ENCODE assay signal across 14 cellular contexts in genomic region chr14:74838141-74838540, GRCh38. TPM values are rescaled to one million over a fixed set of nuclear protein-coding genes. Genes with fewer than 3 reads are reported as not detected.
A peak's percentile ranks its signal among the peaks of the same experiment; 100 is the strongest.
DNase-seq lines count a peak whose midpoint lies in the region; FAIRE-seq and TF ChIP-seq lines count a peak whose summit lies in the region.
"Had no signal": no experiment of that assay in that cellular context is flagged by ENCODE, and none has a peak within 500 bp of the region (broad histone marks: within the 10 kb centered on the region; RNA-seq: fewer than 3 reads in every experiment).

No MANE protein-coding gene starts in this region.

- H3K4me3 ChIP-seq in CD4-positive, alpha-beta memory T cell (ENCODE audit: low read length in 2 of 2), result no peak overlapping the region
- peak overlapping the region in 1 of 4 donors; percentile 8 for H3K4me3 ChIP-seq in sigmoid colon
- H3K4me3 ChIP-seq: tibial artery had no signal

- TF ChIP-seq CTCF in sigmoid colon (IDR thresholded peaks at IDR 0.05), result no peak

- peak overlapping the region; percentile 76 to 91 (median 84) for H3K4me3 Mint-ChIP-seq in CD4-positive, alpha-beta memory T cell

- H3K36me3 Mint-ChIP-seq in CD4-positive, alpha-beta memory T cell, result peaks cover 0 to 15% of the 10 kb centered on the region in 2 donors

- POLR2A ChIA-PET in CD4-positive, alpha-beta memory T cell (lab: Charles Lee; ENCODE audit: partially characterized antibody), result interaction anchor here (1.0 to 3.0 kb wide), 7 partner anchors 8 to 220 kb away, joined by 4 to 16 read pairs (median 5); partner anchors contain the start of genes DLST, PROX2 and YLPM1

- no peaks in the 10 kb centered on the region for H3K36me3 ChIP-seq in CD4-positive, alpha-beta memory T cell (ENCODE audit: insufficient read depth, low read length)
- H3K36me3 ChIP-seq in KOPT-K1 (ENCODE audit: insufficient read depth, low read length) (peaks cover 57% of the 10 kb centered on the region), sigmoid colon (peaks cover 0 to 27% (median 7%) of the 10 kb centered on the region in 4 donors)

- peak; percentile 45 for FAIRE-seq in colon (lab: Jason Lieb, UNC)

- WGBS in sigmoid colon, 2 donors, result 25 to 70% methylated on average over 2 of the region's 2 CpGs

- H3K27ac ChIP-seq in CD4-positive, alpha-beta memory T cell (ENCODE audit: low read depth, low read length), result peak overlapping the region; percentile 65
- H3K27ac ChIP-seq in KOPT-K1 (ENCODE audit: low read depth, low read length, poor library complexity, severe bottlenecking), result peak overlapping the region; percentile 40
- peak overlapping the region in 3 of 4 donors; percentile 23 to 45 (median 25) for H3K27ac ChIP-seq in sigmoid colon
- H3K27ac ChIP-seq: parathyroid adenoma, tibial artery had no signal

- CTCF ChIA-PET in CD4-positive, alpha-beta memory T cell (lab: Charles Lee; ENCODE audit: partially characterized antibody), result interaction anchor here (1.4 to 5.2 kb wide), 3 partner anchors 22 to 67 kb away, joined by 3 to 39 read pairs (median 13); no protein-coding TSS in a partner anchor

- H3K4me1 ChIP-seq in CD4-positive, alpha-beta memory T cell (ENCODE audit: insufficient read depth, low read length), result peaks cover 82% of the 10 kb centered on the region
- no peaks in the 10 kb centered on the region for H3K4me1 ChIP-seq in sigmoid colon
- H3K4me1 ChIP-seq: parathyroid adenoma, tibial artery had no signal

- peak overlapping the region; percentile 89 to 99 (median 97) for H3K27ac Mint-ChIP-seq in CD4-positive, alpha-beta memory T cell

- intact Hi-C loops in CD4-positive, alpha-beta memory T cell (cut with micrococcal nuclease), result loop anchor here (2.0 kb wide), 1 partner anchor 75 kb away; the partner anchor contains the start of gene YLPM1
- intact Hi-C loops in sigmoid colon (cut with DNase I), result no loop called here

- TF ChIP-seq EP300 in sigmoid colon (IDR thresholded peaks at IDR 0.05), result no peak

- H3K9me3 Mint-ChIP-seq in CD4-positive, alpha-beta memory T cell, result no peaks in the 10 kb centered on the region

- no peak for TF ChIP-seq POLR2A in sigmoid colon (IDR thresholded peaks at IDR 0.05)

- H3K9me3 ChIP-seq in CD4-positive, alpha-beta memory T cell (ENCODE audit: control insufficient read depth in 1 of 2, low read length in 2 of 2), result no peaks in the 10 kb centered on the region
- H3K9me3 ChIP-seq in KOPT-K1 (ENCODE audit: insufficient read depth, low read length, poor library complexity, severe bottlenecking), result no peaks in the 10 kb centered on the region
- H3K9me3 ChIP-seq in sigmoid colon, result no peaks in the 10 kb centered on the region
- H3K9me3 ChIP-seq: tibial artery had no signal

- peak in 4 of 5 donors; percentile 43 to 53 (median 46) for DNase-seq in CD4-positive, alpha-beta memory T cell
- DNase-seq in sigmoid colon (no peak), DMS153 treated with DMSO at 0.1 percent for 48 hours (lab: John Stamatoyannopoulos, UW; ENCODE audit: unreplicated experiment) (no peak)
- no peak for DNase-seq in stimulated activated CD4-positive, alpha-beta T cell treated with anti-CD3 and anti-CD28 coated beads, Interleukin-12 subunit alpha, Interleukin-12 subunit beta, amount 100 ng/mL, for 4 hours
- DNase-seq in activated CD4-positive, CD25-positive, alpha-beta regulatory T cell treated with anti-CD3 and anti-CD28 coated beads, Interleukin-2, amount 50 U/mL, for 72 hours, result no peak
- DNase-seq: activated CD8-positive, alpha-beta memory T cell treated with anti-CD3 and anti-CD28 coated beads, Interleukin-2, amount 50 U/mL, for 48 hours; caudate nucleus; DMS 273 treated with DMSO at 0.1 percent for 48 hours; MV-4-11; NCI-H524 treated with DMSO at 0.1 percent for 48 hours; tibial artery had no signal

- no peaks in the 10 kb centered on the region for H3K27me3 ChIP-seq in CD4-positive, alpha-beta memory T cell (ENCODE audit: insufficient read depth, low read length)
- no peaks in the 10 kb centered on the region for H3K27me3 ChIP-seq in sigmoid colon
- H3K27me3 ChIP-seq: tibial artery had no signal

- peaks cover 58 to 89% (median 69%) of the 10 kb centered on the region in 4 donors for H3K4me1 Mint-ChIP-seq in CD4-positive, alpha-beta memory T cell

- H3K27me3 Mint-ChIP-seq in CD4-positive, alpha-beta memory T cell, result no peaks in the 10 kb centered on the region

RNA-seq across cellular contexts. Expression of gene PROX2, which starts 37.8 kb away (rescaled TPM):
- not detected for total RNA-seq in CD4-positive, alpha-beta memory T cell
- under 1 TPM in 1 of 2 donors, not detected in 1; 0.05 TPM for polyA plus RNA-seq in CD4-positive, alpha-beta memory T cell
- under 1 TPM in 1 of 4 donors, not detected in 3; 0.16 TPM for total RNA-seq in sigmoid colon
- polyA plus RNA-seq in sigmoid colon, result under 1 TPM in 1 of 3 donors, not detected in 2; 0.01 TPM

RNA-seq across cellular contexts. Expression of gene DLST, which starts 43.6 kb away (rescaled TPM):
- 100 to 1,000 TPM; 101 to 104 TPM for total RNA-seq in CD4-positive, alpha-beta memory T cell
- polyA plus RNA-seq in CD4-positive, alpha-beta memory T cell, result 10 to 100 TPM in 1 of 2 donors, 1 to 10 TPM in 1; 4.8 to 10.8 TPM
- 100 to 1,000 TPM in 1 of 4 donors, 10 to 100 TPM in 3; 68.6 to 114 (median 71.8) TPM for total RNA-seq in sigmoid colon
- polyA plus RNA-seq in sigmoid colon, result 100 to 1,000 TPM in 2 of 3 donors, 10 to 100 TPM in 1; 66.1 to 114 (median 105) TPM

Comparison
In these comparisons a context has a peak if more than half of its experiments do, and no peak if none do; other contexts are left out.
1. DNase-seq: peak in CD4-positive, alpha-beta memory T cell (4 of 5); none in sigmoid colon (single experiment), DMS153 treated with DMSO at 0.1 percent for 48 hours (single experiment), stimulated activated CD4-positive, alpha-beta T cell treated with anti-CD3 and anti-CD28 coated beads, Interleukin-12 subunit alpha, Interleukin-12 subunit beta, amount 100 ng/mL, for 4 hours (single experiment) and activated CD4-positive, CD25-positive, alpha-beta regulatory T cell treated with anti-CD3 and anti-CD28 coated beads, Interleukin-2, amount 50 U/mL, for 72 hours (single experiment).
2. Peak in every context shown above with its lines, with median percentiles within 50 percentile points of each other: H3K27ac ChIP-seq.